In the genomic region with DNA sequence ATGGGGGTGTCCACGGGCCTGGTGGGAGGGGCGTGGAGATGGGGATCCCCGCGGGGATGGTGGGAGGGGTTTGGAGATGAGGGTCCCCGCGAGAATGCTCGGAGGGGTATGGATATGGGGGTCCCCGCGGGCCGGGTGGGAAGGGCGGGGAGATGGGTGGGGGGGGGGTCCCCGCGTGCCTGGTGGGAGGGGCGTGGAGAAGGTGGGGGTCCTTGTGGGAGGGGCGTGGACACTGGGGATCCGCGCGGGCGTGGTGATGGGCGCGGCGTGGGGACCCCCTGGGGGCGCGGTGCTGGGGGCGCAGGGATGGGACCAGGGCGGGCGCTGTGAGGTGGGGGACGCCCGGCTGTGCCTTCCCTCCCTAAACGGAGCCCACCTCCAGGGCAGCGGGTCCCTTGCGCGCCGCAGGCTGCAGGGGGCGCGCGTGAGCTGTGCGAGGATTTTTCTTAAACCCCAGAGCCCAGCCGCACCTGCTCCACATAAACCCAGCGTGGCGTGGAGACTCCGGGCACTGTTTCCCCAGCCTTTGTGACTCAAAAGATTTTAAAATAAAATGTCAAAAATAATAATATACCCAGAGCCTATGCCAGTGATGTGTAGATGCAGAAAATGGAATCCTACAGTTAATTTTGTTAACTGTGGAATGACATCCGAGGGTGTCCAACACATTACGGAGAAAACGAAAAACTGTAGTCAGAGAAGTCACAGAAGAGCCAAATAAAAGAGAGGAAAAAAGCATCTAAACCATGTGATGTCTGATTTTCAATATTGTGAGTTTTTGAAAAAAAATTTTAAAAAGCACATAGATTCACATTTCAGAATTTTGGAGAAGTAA, we compare ENCODE assay signal across 7 cellular contexts.
DNase-seq lines count a peak whose midpoint lies in the region; ATAC-seq lines count a peak whose summit lies in the region.

No MANE protein-coding gene starts in this region.

- ATAC-seq in GM19023 (IDR thresholded peaks at IDR 0.05; ENCODE audit: unreplicated experiment) (peak; percentile 45), HG03280 (IDR thresholded peaks at IDR 0.05; ENCODE audit: unreplicated experiment) (peak; percentile 35)
- ATAC-seq in activated CD4-positive, CD25-positive, alpha-beta regulatory T cell treated with anti-CD3 and anti-CD28 coated beads, Interleukin-2, amount 50 U/mL, for 24 hours = peak; percentile 58 to 59

- peak; percentile 68 for DNase-seq in dedifferentiated amniotic fluid mesenchymal stem cell (ENCODE audit: extremely low spot score)
- peak; percentile 87 for DNase-seq in medulla oblongata (ENCODE audit: extremely low spot score)
- peak; percentile 94 for DNase-seq in stimulated activated CD8-positive, alpha-beta memory T cell treated with anti-CD3 and anti-CD28 coated beads, Interleukin-15, amount 100 ng/mL, for 24 hours (ENCODE audit: low read depth)
- DNase-seq in NCI-H1694 treated with DMSO at 0.1 percent for 48 hours (lab: John Stamatoyannopoulos, UW) = no peak
